ENCODE assay signal across 1 cellular context in the genomic region with DNA sequence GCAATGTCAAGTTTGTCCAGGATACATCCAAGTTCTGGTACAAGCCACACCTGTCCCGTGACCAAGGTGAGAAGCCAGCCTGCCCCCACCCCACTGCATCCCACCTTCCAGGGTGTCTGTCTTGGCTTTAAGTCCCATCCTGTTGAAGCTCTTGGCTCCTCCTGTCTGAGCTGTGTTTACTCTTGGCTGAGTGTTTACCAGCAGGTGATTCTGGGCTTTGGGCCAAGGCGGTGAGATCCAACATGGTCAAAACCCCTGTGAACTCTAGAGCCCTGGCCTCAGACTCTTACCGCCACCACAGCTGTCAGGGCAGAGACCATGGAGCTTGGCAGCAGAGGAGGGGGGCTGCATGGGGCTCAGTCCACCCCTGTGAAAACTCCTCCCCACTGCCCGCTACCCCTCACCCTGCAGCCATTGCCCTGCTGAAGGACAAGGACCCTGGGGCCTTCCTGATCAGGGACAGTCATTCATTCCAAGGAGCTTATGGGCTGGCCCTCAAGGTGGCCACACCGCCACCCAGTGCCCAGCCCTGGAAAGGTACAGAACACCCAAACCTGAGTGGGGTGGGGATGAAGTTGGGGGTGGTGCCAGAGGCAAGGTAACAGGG.
TF ChIP-seq lines count a peak whose summit lies in the region.

No MANE protein-coding gene starts in this region.

TF ChIP-seq in HepG2, 621 proteins besides CTCF, POLR2A, EP300 and RAD21 (continued from another document and continues in another):
- TF ChIP-seq, protein P1, sequence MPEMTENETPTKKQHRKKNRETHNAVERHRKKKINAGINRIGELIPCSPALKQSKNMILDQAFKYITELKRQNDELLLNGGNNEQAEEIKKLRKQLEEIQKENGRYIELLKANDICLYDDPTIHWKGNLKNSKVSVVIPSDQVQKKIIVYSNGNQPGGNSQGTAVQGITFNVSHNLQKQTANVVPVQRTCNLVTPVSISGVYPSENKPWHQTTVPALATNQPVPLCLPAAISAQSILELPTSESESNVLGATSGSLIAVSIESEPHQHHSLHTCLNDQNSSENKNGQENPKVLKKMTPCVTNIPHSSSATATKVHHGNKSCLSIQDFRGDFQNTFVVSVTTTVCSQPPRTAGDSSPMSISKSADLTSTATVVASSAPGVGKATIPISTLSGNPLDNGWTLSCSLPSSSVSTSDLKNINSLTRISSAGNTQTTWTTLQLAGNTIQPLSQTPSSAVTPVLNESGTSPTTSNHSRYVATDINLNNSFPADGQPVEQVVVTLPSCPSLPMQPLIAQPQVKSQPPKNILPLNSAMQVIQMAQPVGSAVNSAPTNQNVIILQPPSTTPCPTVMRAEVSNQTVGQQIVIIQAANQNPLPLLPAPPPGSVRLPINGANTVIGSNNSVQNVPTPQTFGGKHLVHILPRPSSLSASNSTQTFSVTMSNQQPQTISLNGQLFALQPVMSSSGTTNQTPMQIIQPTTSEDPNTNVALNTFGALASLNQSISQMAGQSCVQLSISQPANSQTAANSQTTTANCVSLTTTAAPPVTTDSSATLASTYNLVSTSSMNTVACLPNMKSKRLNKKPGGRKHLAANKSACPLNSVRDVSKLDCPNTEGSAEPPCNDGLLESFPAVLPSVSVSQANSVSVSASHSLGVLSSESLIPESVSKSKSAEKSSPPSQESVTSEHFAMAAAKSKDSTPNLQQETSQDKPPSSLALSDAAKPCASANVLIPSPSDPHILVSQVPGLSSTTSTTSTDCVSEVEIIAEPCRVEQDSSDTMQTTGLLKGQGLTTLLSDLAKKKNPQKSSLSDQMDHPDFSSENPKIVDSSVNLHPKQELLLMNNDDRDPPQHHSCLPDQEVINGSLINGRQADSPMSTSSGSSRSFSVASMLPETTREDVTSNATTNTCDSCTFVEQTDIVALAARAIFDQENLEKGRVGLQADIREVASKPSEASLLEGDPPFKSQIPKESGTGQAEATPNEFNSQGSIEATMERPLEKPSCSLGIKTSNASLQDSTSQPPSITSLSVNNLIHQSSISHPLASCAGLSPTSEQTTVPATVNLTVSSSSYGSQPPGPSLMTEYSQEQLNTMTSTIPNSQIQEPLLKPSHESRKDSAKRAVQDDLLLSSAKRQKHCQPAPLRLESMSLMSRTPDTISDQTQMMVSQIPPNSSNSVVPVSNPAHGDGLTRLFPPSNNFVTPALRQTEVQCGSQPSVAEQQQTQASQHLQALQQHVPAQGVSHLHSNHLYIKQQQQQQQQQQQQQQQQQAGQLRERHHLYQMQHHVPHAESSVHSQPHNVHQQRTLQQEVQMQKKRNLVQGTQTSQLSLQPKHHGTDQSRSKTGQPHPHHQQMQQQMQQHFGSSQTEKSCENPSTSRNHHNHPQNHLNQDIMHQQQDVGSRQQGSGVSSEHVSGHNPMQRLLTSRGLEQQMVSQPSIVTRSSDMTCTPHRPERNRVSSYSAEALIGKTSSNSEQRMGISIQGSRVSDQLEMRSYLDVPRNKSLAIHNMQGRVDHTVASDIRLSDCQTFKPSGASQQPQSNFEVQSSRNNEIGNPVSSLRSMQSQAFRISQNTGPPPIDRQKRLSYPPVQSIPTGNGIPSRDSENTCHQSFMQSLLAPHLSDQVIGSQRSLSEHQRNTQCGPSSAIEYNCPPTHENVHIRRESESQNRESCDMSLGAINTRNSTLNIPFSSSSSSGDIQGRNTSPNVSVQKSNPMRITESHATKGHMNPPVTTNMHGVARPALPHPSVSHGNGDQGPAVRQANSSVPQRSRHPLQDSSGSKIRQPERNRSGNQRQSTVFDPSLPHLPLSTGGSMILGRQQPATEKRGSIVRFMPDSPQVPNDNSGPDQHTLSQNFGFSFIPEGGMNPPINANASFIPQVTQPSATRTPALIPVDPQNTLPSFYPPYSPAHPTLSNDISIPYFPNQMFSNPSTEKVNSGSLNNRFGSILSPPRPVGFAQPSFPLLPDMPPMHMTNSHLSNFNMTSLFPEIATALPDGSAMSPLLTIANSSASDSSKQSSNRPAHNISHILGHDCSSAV (CRISPR knock-in tag; IDR thresholded peaks at IDR 0.05; ENCODE audit: borderline replicate concordance), result no peak
- TF ChIP-seq ERF (CRISPR knock-in tag; IDR thresholded peaks at IDR 0.05) (no peak), FOXK1 (CRISPR knock-in tag; IDR thresholded peaks at IDR 0.05; ENCODE audit: borderline replicate concordance, low read depth) (peak; percentile 88; the same call in 1 of the 2 replicates), STAT5B (CRISPR knock-in tag; IDR thresholded peaks at IDR 0.05) (no peak), CBX2 (IDR thresholded peaks at IDR 0.05; ENCODE audit: low read depth, low read length) (no peak), CBX2 (CRISPR knock-in tag; IDR thresholded peaks at IDR 0.05; ENCODE audit: low read depth) (no peak), ZNF737 (CRISPR knock-in tag; IDR thresholded peaks at IDR 0.05; ENCODE audit: borderline replicate concordance) (no peak), FOXA3 (CRISPR knock-in tag; IDR thresholded peaks at IDR 0.05) (peak; percentile 93), HDAC2 (CRISPR knock-in tag; IDR thresholded peaks at IDR 0.05) (peak; percentile 76), NONO (IDR thresholded peaks at IDR 0.05) (no peak), NONO (CRISPR knock-in tag; conservative IDR thresholded peaks at IDR 0.05) (peak; percentile 43; the same call in 1 of the 2 replicates), XRCC5 (optimal IDR thresholded peaks at IDR 0.05; ENCODE audit: low read length) (peak; percentile 83), ZNF572 (CRISPR knock-in tag; IDR thresholded peaks at IDR 0.05) (0 out of 2 replicates have a peak, but pooled peaks have one; percentile 33), NCOA1 (CRISPR knock-in tag; IDR thresholded peaks at IDR 0.05) (no peak), KLF11 (CRISPR knock-in tag; IDR thresholded peaks at IDR 0.05) (peak; percentile 76; the same call in 1 of the 2 replicates), AGO1 (IDR thresholded peaks at IDR 0.05; ENCODE audit: low read depth, low read length, poor library complexity, severe bottlenecking) (peak; percentile 58), ZNF230 (CRISPR knock-in tag; IDR thresholded peaks at IDR 0.05) (no peak), CBFB (CRISPR knock-in tag; IDR thresholded peaks at IDR 0.05) (no peak), ZNF562 (CRISPR knock-in tag; IDR thresholded peaks at IDR 0.05; ENCODE audit: borderline replicate concordance) (no peak), TCF12 (IDR thresholded peaks at IDR 0.05) (no peak), TCF12 (CRISPR knock-in tag; IDR thresholded peaks at IDR 0.05) (no peak), ZNF24 (IDR thresholded peaks at IDR 0.05) (no peak), TCF7L2 (IDR thresholded peaks at IDR 0.05; ENCODE audit: low read depth, low read length) (no peak), ZNF251 (CRISPR knock-in tag; IDR thresholded peaks at IDR 0.05) (no peak), SETDB1 (CRISPR knock-in tag; IDR thresholded peaks at IDR 0.05; ENCODE audit: borderline replicate concordance) (no peak), ZEB1 (IDR thresholded peaks at IDR 0.05; ENCODE audit: insufficient replicate concordance, low read depth) (peak; percentile 58), ZNF605 (CRISPR knock-in tag; IDR thresholded peaks at IDR 0.05) (peak; percentile 66; the same call in 1 of the 2 replicates), ETV6 (CRISPR knock-in tag; conservative IDR thresholded peaks at IDR 0.05) (no peak), ZMYM4 (CRISPR knock-in tag; IDR thresholded peaks at IDR 0.05) (peak; percentile 49; the same call in 1 of the 2 replicates)
- TF ChIP-seq, protein P2, sequence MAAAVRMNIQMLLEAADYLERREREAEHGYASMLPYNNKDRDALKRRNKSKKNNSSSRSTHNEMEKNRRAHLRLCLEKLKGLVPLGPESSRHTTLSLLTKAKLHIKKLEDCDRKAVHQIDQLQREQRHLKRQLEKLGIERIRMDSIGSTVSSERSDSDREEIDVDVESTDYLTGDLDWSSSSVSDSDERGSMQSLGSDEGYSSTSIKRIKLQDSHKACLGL (CRISPR knock-in tag; IDR thresholded peaks at IDR 0.05), result no peak
- TF ChIP-seq, protein P3, sequence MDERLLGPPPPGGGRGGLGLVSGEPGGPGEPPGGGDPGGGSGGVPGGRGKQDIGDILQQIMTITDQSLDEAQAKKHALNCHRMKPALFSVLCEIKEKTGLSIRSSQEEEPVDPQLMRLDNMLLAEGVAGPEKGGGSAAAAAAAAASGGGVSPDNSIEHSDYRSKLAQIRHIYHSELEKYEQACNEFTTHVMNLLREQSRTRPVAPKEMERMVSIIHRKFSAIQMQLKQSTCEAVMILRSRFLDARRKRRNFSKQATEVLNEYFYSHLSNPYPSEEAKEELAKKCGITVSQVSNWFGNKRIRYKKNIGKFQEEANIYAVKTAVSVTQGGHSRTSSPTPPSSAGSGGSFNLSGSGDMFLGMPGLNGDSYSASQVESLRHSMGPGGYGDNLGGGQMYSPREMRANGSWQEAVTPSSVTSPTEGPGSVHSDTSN (CRISPR knock-in tag; IDR thresholded peaks at IDR 0.05), result no peak
- TF ChIP-seq, protein P4, sequence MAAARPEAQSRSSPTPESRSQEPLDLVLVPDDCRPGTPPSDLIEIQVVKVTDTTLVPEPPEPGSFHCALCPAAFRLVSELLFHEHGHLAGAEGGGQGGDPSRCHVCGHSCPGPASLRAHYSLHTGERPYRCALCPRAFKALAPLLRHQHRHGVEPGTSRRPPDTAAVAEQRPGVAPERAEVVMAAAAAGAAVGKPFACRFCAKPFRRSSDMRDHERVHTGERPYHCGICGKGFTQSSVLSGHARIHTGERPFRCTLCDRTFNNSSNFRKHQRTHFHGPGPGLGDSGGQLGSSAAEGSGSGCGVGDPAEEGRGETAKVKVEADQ (CRISPR knock-in tag; IDR thresholded peaks at IDR 0.05; ENCODE audit: borderline replicate concordance), result no peak
- TF ChIP-seq, protein P5, sequence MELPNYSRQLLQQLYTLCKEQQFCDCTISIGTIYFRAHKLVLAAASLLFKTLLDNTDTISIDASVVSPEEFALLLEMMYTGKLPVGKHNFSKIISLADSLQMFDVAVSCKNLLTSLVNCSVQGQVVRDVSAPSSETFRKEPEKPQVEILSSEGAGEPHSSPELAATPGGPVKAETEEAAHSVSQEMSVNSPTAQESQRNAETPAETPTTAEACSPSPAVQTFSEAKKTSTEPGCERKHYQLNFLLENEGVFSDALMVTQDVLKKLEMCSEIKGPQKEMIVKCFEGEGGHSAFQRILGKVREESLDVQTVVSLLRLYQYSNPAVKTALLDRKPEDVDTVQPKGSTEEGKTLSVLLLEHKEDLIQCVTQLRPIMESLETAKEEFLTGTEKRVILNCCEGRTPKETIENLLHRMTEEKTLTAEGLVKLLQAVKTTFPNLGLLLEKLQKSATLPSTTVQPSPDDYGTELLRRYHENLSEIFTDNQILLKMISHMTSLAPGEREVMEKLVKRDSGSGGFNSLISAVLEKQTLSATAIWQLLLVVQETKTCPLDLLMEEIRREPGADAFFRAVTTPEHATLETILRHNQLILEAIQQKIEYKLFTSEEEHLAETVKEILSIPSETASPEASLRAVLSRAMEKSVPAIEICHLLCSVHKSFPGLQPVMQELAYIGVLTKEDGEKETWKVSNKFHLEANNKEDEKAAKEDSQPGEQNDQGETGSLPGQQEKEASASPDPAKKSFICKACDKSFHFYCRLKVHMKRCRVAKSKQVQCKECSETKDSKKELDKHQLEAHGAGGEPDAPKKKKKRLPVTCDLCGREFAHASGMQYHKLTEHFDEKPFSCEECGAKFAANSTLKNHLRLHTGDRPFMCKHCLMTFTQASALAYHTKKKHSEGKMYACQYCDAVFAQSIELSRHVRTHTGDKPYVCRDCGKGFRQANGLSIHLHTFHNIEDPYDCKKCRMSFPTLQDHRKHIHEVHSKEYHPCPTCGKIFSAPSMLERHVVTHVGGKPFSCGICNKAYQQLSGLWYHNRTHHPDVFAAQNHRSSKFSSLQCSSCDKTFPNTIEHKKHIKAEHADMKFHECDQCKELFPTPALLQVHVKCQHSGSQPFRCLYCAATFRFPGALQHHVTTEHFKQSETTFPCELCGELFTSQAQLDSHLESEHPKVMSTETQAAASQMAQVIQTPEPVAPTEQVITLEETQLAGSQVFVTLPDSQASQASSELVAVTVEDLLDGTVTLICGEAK (IDR thresholded peaks at IDR 0.05), result no peak
- TF ChIP-seq, protein P5 (CRISPR knock-in tag; IDR thresholded peaks at IDR 0.05), result no peak; the same call in 1 of the 2 replicates
- TF ChIP-seq, protein P6, sequence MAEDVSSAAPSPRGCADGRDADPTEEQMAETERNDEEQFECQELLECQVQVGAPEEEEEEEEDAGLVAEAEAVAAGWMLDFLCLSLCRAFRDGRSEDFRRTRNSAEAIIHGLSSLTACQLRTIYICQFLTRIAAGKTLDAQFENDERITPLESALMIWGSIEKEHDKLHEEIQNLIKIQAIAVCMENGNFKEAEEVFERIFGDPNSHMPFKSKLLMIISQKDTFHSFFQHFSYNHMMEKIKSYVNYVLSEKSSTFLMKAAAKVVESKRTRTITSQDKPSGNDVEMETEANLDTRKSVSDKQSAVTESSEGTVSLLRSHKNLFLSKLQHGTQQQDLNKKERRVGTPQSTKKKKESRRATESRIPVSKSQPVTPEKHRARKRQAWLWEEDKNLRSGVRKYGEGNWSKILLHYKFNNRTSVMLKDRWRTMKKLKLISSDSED (CRISPR knock-in tag; IDR thresholded peaks at IDR 0.05), result no peak
- TF ChIP-seq, protein P7, sequence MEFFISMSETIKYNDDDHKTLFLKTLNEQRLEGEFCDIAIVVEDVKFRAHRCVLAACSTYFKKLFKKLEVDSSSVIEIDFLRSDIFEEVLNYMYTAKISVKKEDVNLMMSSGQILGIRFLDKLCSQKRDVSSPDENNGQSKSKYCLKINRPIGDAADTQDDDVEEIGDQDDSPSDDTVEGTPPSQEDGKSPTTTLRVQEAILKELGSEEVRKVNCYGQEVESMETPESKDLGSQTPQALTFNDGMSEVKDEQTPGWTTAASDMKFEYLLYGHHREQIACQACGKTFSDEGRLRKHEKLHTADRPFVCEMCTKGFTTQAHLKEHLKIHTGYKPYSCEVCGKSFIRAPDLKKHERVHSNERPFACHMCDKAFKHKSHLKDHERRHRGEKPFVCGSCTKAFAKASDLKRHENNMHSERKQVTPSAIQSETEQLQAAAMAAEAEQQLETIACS (CRISPR knock-in tag; IDR thresholded peaks at IDR 0.05), result no peak
